ENCODE assay signal across 33 cellular contexts in the genomic region with DNA sequence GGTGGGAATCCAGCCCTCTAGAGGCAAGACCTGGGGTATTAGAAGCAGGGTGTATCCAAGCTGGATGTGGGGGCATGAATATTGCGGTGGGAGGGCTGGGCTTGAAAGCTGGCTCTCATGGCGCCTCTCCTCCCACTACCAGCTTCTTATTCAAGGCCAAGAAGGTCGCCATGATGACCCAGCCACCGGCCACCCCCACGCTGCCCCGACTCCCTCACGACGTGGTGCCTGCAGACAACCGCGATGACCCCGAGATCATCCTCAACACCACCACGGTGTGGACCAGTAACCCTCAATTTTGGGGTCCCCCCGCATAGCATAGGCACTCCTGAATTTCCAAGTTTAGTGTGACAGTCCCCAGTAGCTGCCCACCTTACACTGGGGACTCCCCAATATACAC. TPM values are rescaled to one million over a fixed set of nuclear protein-coding genes. Genes with fewer than 3 reads are reported as not detected.
"Had no signal": no experiment of that assay in that cellular context is flagged by ENCODE, and none has a peak within 500 bp of the region (broad histone marks: within the 10 kb centered on the region; RNA-seq: fewer than 3 reads in every experiment).

No MANE protein-coding gene starts in this region.

- H3K4me3 ChIP-seq: adrenal gland, ascending aorta, body of pancreas, breast epithelium, cardiac muscle cell had no signal

- DNase-seq: activated effector memory CD4-positive, alpha-beta T cell treated with anti-CD3 and anti-CD28 coated beads, Interleukin-2, amount 50 U/mL, for 16 hours; activated effector memory CD4-positive, alpha-beta T cell treated with Interleukin-2 at 50 U/mL for 16 hours; activated gamma-delta T cell; activated gamma-delta T cell treated with Interleukin-2 at 50 U/mL for 16 hours; activated naive CD4-positive, alpha-beta T cell; activated naive CD4-positive, alpha-beta T cell treated with anti-CD3 and anti-CD28 coated beads for 36 hours; activated naive CD4-positive, alpha-beta T cell treated with anti-CD3 and anti-CD28 coated beads, Interleukin-2, amount 10 ng/mL, durations not matched to agents 7 days and 5 days; activated naive CD4-positive, alpha-beta T cell treated with anti-CD3 and anti-CD28 coated beads, Interleukin-2, amount 50 U/mL, for 16 hours; activated naive CD4-positive, alpha-beta T cell treated with Interleukin-2 at 50 U/mL for 16 hours; activated naive CD8-positive, alpha-beta T cell treated with anti-CD3 and anti-CD28 coated beads for 36 hours; activated naive CD8-positive, alpha-beta T cell treated with anti-CD3 and anti-CD28 coated beads, Interleukin-2, amount 10 ng/mL, durations not matched to agents 7 days and 5 days; activated naive CD8-positive, alpha-beta T cell treated with anti-CD3 and anti-CD28 coated beads, Interleukin-2, amount 50 U/mL, for 24 hours; activated T-cell treated with anti-CD3 and anti-CD28 coated beads, Interleukin-2, amount 50 U/mL, for 1 hour; activated T-cell treated with anti-CD3 and anti-CD28 coated beads, Interleukin-2, amount 50 U/mL, for 24 hours; activated T-cell treated with anti-CD3 and anti-CD28 coated beads, Interleukin-2, amount 50 U/mL, for 4 hours; activated T-cell treated with anti-CD3 and anti-CD28 coated beads, Interleukin-2, amount 50 U/mL, for 48 hours; activated T-cell treated with anti-CD3 and anti-CD28 coated beads, Interleukin-2, amount 50 U/mL, for 72 hours; adrenal gland; amniotic stem cell; amygdala; anterior cingulate cortex; aorta; body of pancreas; brain microvascular endothelial cell; caudate nucleus; central memory CD4-positive, alpha-beta T cell; cerebellar nuclear complex had no signal

- H3K9me3 ChIP-seq: adrenal gland, ascending aorta, body of pancreas, breast epithelium had no signal

- H3K36me3 ChIP-seq: adrenal gland, ascending aorta, brain microvascular endothelial cell, breast epithelium, cardiac muscle cell had no signal

- H3K27ac ChIP-seq: adrenal gland, ascending aorta, body of pancreas, brain microvascular endothelial cell, breast epithelium, cardiac muscle cell had no signal

- H3K27me3 ChIP-seq: adrenal gland, ascending aorta, body of pancreas, brain microvascular endothelial cell, breast epithelium, cardiac muscle cell had no signal

- H3K4me1 ChIP-seq: adrenal gland, ascending aorta, body of pancreas, breast epithelium had no signal

RNA-seq across cellular contexts. Expression of gene RASGRP4, which starts 49.2 kb away (rescaled TPM):
- total RNA-seq: astrocyte, bronchial epithelial cell, chondrocyte had no signal
